1 cellular context compared by ENCODE assay signal in the genomic region with DNA sequence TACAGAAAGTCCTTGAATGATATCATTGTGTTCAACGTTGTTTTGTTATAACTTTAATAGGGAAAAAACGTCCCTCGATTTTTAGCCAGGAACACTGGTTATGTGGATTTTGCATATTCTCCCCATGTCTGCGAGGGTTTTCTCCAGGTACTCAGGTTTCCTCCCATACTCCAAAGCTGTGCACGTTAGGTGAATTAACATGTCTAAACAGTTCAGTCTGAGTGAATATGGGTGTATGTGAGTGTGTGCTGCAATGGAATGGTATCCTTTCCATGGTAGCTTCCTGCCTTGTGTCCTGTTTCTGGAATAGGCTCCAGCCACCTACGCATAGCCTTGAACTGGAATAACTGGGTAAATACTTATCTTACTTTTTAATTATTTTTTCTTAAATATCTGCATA.
TF ChIP-seq lines count a peak whose summit lies in the region.

No MANE protein-coding gene starts in this region.

TF ChIP-seq in SK-N-SH, 30 proteins besides CTCF, POLR2A, EP300 and RAD21 (continued from another document):
- no peak for TF ChIP-seq ZBTB33 (IDR thresholded peaks at IDR 0.05; ENCODE audit: borderline replicate concordance, low read depth)
- TF ChIP-seq, protein P1, sequence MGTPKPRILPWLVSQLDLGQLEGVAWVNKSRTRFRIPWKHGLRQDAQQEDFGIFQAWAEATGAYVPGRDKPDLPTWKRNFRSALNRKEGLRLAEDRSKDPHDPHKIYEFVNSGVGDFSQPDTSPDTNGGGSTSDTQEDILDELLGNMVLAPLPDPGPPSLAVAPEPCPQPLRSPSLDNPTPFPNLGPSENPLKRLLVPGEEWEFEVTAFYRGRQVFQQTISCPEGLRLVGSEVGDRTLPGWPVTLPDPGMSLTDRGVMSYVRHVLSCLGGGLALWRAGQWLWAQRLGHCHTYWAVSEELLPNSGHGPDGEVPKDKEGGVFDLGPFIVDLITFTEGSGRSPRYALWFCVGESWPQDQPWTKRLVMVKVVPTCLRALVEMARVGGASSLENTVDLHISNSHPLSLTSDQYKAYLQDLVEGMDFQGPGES (IDR thresholded peaks at IDR 0.05; ENCODE audit: low read depth, low read length) = no peak
- no peak for TF ChIP-seq GATA2 (CRISPR knock-in tag; IDR thresholded peaks at IDR 0.05)
- TF ChIP-seq RXRA (IDR thresholded peaks at IDR 0.05; ENCODE audit: borderline replicate concordance, low read depth) = no peak
- no peak for TF ChIP-seq NRF1 (IDR thresholded peaks at IDR 0.05; ENCODE audit: low read depth, low read length)
- no peak for TF ChIP-seq YY1 (IDR thresholded peaks at IDR 0.05; ENCODE audit: low read depth)
- TF ChIP-seq RCOR1 (IDR thresholded peaks at IDR 0.05; ENCODE audit: low read length) = no peak
- TF ChIP-seq PBX3 (IDR thresholded peaks at IDR 0.05) = no peak
- no peak for TF ChIP-seq SIN3A (IDR thresholded peaks at IDR 0.05; ENCODE audit: borderline replicate concordance, low read depth, low read length)
